Comparison of ENCODE assay signal across 28 cellular contexts in the genomic region with DNA sequence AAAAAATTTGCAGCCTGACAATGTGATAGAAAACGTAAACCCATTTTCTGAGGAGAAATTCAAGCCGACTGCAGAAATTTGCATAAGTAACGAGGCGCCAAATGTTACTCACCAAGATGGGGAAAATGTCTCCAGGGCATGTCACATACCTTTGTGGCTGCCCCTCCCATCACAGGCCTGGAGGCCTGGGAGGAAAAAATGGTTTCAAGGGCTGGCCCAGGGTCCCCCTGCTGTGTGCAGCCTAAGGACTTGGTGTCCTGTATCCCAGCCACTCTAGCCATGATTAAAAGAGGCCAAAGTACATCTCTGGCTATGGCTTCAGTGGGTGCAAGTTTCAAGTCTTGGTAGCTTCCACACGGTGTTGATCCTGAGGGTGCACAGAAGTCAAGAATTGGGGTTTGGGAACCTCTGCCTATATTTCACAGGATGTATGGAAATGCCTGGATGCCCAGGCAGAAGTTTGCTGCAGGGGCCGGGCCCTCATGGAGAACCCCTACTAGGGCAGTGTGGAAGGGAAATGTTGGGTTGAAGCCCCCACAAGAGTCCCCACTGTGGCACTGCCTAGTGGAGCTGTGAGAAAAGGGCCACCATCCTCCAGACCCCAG.
"Had no signal": no experiment of that assay in that cellular context is flagged by ENCODE, and none has a peak within 500 bp of the region (broad histone marks: within the 10 kb centered on the region; RNA-seq: fewer than 3 reads in every experiment).

No MANE protein-coding gene starts in this region.

- H3K9ac ChIP-seq: neural progenitor cell, parathyroid adenoma had no signal

- H3K4me3 Mint-ChIP-seq: naive thymus-derived CD4-positive, alpha-beta T cell; nephron; neural progenitor cell; stimulated activated naive CD8-positive, alpha-beta T cell treated with anti-CD3 and anti-CD28 coated beads, Interleukin-15, amount 100 ng/mL, for 72 hours had no signal

- H3K4me1 ChIP-seq: esophagus squamous epithelium, neural progenitor cell, parathyroid adenoma, right atrium auricular region, suprapubic skin, transverse colon, vagina had no signal

- DNase-seq: dorsolateral prefrontal cortex; effector CD4-positive, alpha-beta T cell; erythroblast; esophagus squamous epithelium; foreskin melanocyte; hypothalamus; kidney; mesenchymal stem cell; midbrain; naive thymus-derived CD4-positive, alpha-beta T cell; stimulated activated CD4-positive, alpha-beta T cell treated with anti-CD3 and anti-CD28 coated beads, Interleukin-12 subunit alpha, Interleukin-12 subunit beta, amount 100 ng/mL, for 4 hours; stimulated activated CD4-positive, alpha-beta T cell treated with anti-CD3 and anti-CD28 coated beads, Interleukin-1b, Interleukin-23, amount 100 ng/mL, for 48 hours; stimulated activated CD4-positive, alpha-beta T cell treated with anti-CD3 and anti-CD28 coated beads, Interleukin-4, amount 100 ng/mL, for 1 hour; stimulated activated CD8-positive, alpha-beta memory T cell treated with anti-CD3 and anti-CD28 coated beads, Interleukin-4, amount 100 ng/mL, for 48 hours; stimulated activated naive CD4-positive, alpha-beta T cell; stimulated activated naive CD8-positive, alpha-beta T cell treated with anti-CD3 and anti-CD28 coated beads, Interleukin-15, amount 100 ng/mL, for 72 hours; transverse colon had no signal

- H3K27me3 ChIP-seq: esophagus squamous epithelium, neural progenitor cell, right atrium auricular region, suprapubic skin, transverse colon, vagina had no signal

- H3K4me3 ChIP-seq: dorsolateral prefrontal cortex, esophagus squamous epithelium, lung, neural progenitor cell, right atrium auricular region, smooth muscle cell, suprapubic skin, transverse colon, vagina had no signal

- H3K27ac Mint-ChIP-seq: naive thymus-derived CD4-positive, alpha-beta T cell; nephron; neural progenitor cell; progenitor cell of endocrine pancreas; stimulated activated naive CD8-positive, alpha-beta T cell treated with anti-CD3 and anti-CD28 coated beads, Interleukin-15, amount 100 ng/mL, for 72 hours had no signal

- H3K9me3 ChIP-seq: right atrium auricular region, vagina had no signal

- H3K27me3 Mint-ChIP-seq: naive thymus-derived CD4-positive, alpha-beta T cell; progenitor cell of endocrine pancreas; stimulated activated naive CD8-positive, alpha-beta T cell treated with anti-CD3 and anti-CD28 coated beads, Interleukin-15, amount 100 ng/mL, for 72 hours had no signal

- H3K27ac ChIP-seq: dorsolateral prefrontal cortex, esophagus squamous epithelium, neural progenitor cell, parathyroid adenoma, right atrium auricular region, suprapubic skin, transverse colon, vagina had no signal

- H3K36me3 ChIP-seq: esophagus squamous epithelium, neural progenitor cell, right atrium auricular region, suprapubic skin, transverse colon, vagina had no signal

- ATAC-seq: left lobe of liver; naive thymus-derived CD4-positive, alpha-beta T cell; sciatic nerve; stimulated activated naive CD8-positive, alpha-beta T cell treated with anti-CD3 and anti-CD28 coated beads, Interleukin-15, amount 100 ng/mL, for 72 hours had no signal

- H2AFZ ChIP-seq: neural progenitor cell, parathyroid adenoma had no signal

- H3K4me1 Mint-ChIP-seq: naive thymus-derived CD4-positive, alpha-beta T cell; nephron; neural progenitor cell; stimulated activated naive CD8-positive, alpha-beta T cell treated with anti-CD3 and anti-CD28 coated beads, Interleukin-15, amount 100 ng/mL, for 72 hours had no signal

- H3K4me2 ChIP-seq: neural progenitor cell, smooth muscle cell had no signal

- H3K79me2 ChIP-seq: parathyroid adenoma had no signal
